8 cellular contexts compared by ENCODE assay signal in the genomic region with DNA sequence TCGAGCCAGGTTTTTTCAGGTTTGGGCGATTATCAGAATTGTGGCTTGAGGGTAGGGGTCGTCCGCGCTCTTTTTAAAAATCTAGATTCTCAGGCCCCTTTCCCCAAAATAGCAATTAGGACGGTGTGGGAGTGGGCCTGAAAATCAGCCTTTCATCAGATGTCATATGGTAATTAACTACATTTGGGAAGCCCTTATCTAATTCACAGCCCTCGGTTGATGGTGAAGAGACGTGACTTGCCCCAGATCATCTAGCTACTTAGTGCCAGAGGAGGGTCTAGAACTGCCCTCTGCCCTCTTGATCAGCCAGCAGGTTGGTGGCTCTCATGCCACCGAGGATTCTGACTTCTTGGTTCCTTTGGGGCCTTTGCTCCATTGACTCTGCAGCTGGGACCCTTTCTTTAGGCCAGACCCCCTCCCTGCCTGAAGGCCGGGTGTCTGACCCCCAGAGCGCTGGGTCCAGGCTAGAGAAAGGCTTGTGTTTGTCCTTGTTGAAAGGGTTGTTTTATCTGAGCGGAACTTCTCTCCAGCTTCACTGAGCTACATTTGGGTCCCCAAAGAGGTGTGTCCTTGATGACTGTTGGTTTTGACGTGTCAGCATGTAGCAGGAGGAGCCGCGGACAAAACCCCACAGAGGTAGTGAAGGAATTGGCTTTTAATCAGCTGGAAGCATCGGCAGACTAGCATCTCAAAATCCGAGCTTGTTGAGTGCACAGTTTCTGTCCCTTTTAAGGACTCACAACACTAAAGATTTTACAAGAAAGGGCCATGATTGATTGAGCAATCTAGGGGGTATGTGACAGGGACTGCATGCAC. TPM values are rescaled to one million over a fixed set of nuclear protein-coding genes. Genes with fewer than 3 reads are reported as not detected.
A peak's percentile ranks its signal among the peaks of the same experiment; 100 is the strongest.
DNase-seq lines count a peak whose midpoint lies in the region; ATAC-seq and TF ChIP-seq lines count a peak whose summit lies in the region.

No MANE protein-coding gene starts in this region.

- H3K27me3 Mint-ChIP-seq in activated naive CD8-positive, alpha-beta T cell treated with anti-CD3 and anti-CD28 coated beads, Interleukin-2, amount 50 U/mL, for 24 hours, result peaks cover 5% of the 10 kb centered on the region

- H3K4me1 Mint-ChIP-seq in activated naive CD8-positive, alpha-beta T cell treated with anti-CD3 and anti-CD28 coated beads, Interleukin-2, amount 50 U/mL, for 24 hours, result peaks cover 54% of the 10 kb centered on the region

- BruUV-seq in Panc1 (replicated peaks; lab: Mats Ljungman, UMichigan), result no TSS peak

- ATAC-seq in GM18499 (IDR thresholded peaks at IDR 0.05; ENCODE audit: insufficient read depth, unreplicated experiment) (peak; percentile 29), HG02678 (IDR thresholded peaks at IDR 0.05; ENCODE audit: unreplicated experiment) (peak; percentile 32), Panc1 (no peak), HG03196 (IDR thresholded peaks at IDR 0.05; ENCODE audit: unreplicated experiment) (no peak)
- ATAC-seq in activated naive CD8-positive, alpha-beta T cell treated with anti-CD3 and anti-CD28 coated beads, Interleukin-2, amount 50 U/mL, for 24 hours, result peak; percentile 35

- no peaks in the 10 kb centered on the region for H3K27me3 ChIP-seq in Panc1 (ENCODE audit: control insufficient read depth, insufficient read depth, low read length)

- H3K27ac ChIP-seq in Panc1 (ENCODE audit: low read length), result peak overlapping the region; percentile 95

- POLR2A ChIA-PET in Panc1 (lab: Charles Lee), result interaction anchor here (0.6 to 0.8 kb wide), 2 partner anchors 16 to 318 kb away, joined by 4 to 7 read pairs; no protein-coding TSS in a partner anchor

- H3K36me3 ChIP-seq in Panc1 (ENCODE audit: control insufficient read depth, insufficient read depth, low read length), result peaks cover 14% of the 10 kb centered on the region

- H3K4me1 ChIP-seq in Panc1 (ENCODE audit: control insufficient read depth, insufficient read depth, low read length), result peaks cover 20% of the 10 kb centered on the region

- no peaks in the 10 kb centered on the region for H3K9me3 ChIP-seq in Panc1 (ENCODE audit: control insufficient read depth, insufficient read depth, low read depth, low read length)

- peak overlapping the region; percentile 98 for H3K27ac Mint-ChIP-seq in activated naive CD8-positive, alpha-beta T cell treated with anti-CD3 and anti-CD28 coated beads, Interleukin-2, amount 50 U/mL, for 24 hours

- DNase-seq in Panc1 (ENCODE audit: low read depth, low spot score), result no peak
- peak; percentile 49 for DNase-seq in activated naive CD8-positive, alpha-beta T cell treated with anti-CD3 and anti-CD28 coated beads, Interleukin-2, amount 50 U/mL, for 24 hours
- peak; percentile 46 for DNase-seq in iris pigment epithelial cell (ENCODE audit: low read depth)
- peak; percentile 64 for DNase-seq in stimulated activated CD4-positive, alpha-beta T cell treated with anti-CD3 and anti-CD28 coated beads, Interleukin-4, amount 100 ng/mL, for 24 hours
- no peak for DNase-seq in occipital lobe (lab: John Stamatoyannopoulos, UW)

- peaks cover 43% of the 10 kb centered on the region for H3K36me3 Mint-ChIP-seq in activated naive CD8-positive, alpha-beta T cell treated with anti-CD3 and anti-CD28 coated beads, Interleukin-2, amount 50 U/mL, for 24 hours (ENCODE audit: low read depth)

- no peaks in the 10 kb centered on the region for H3K9me3 Mint-ChIP-seq in activated naive CD8-positive, alpha-beta T cell treated with anti-CD3 and anti-CD28 coated beads, Interleukin-2, amount 50 U/mL, for 24 hours

- intact Hi-C loops in Panc1 (cut with micrococcal nuclease; ENCODE audit: unreplicated experiment), result no loop called here

- no peak for TF ChIP-seq CTCF in Panc1 (IDR thresholded peaks at IDR 0.05)

- peak overlapping the region; percentile 98 for H3K4me3 Mint-ChIP-seq in activated naive CD8-positive, alpha-beta T cell treated with anti-CD3 and anti-CD28 coated beads, Interleukin-2, amount 50 U/mL, for 24 hours

- H3K4me3 ChIP-seq in Panc1 (ENCODE audit: low read depth in 2 of 2, low read length in 2 of 2), result peak overlapping the region; percentile 95

- CTCF ChIA-PET in Panc1 (lab: Charles Lee), result no interaction called here

- in situ Hi-C loops in Panc1 (cut with HindIII; ENCODE audit: low pct_unique_long_range_greater_than_20kb, low sequenced_read_pairs), result no loop called here

RNA-seq across cellular contexts. Expression of gene AEN, which starts 0.9 kb away (rescaled TPM):
- total RNA-seq in Panc1 (2021; ENCODE audit: unreplicated experiment) (38.7 TPM), occipital lobe (4.2 TPM)
- polyA plus RNA-seq in Panc1 (2012; ENCODE audit: insufficient read length), result 15.9 TPM

RNA-seq across cellular contexts. Expression of gene ISG20, which starts 16.8 kb away (rescaled TPM):
- total RNA-seq in Panc1 (2021; ENCODE audit: unreplicated experiment) (14.9 TPM), occipital lobe (not detected)
- polyA plus RNA-seq in Panc1 (2012; ENCODE audit: insufficient read length), result 14.9 TPM

Comparison
In these comparisons a context has a peak if more than half of its experiments do, and no peak if none do; other contexts are left out.
1. ATAC-seq: peak in GM18499 (single experiment), HG02678 (single experiment) and activated naive CD8-positive, alpha-beta T cell treated with anti-CD3 and anti-CD28 coated beads, Interleukin-2, amount 50 U/mL, for 24 hours (single experiment); none in Panc1 (single experiment) and HG03196 (single experiment).
2. DNase-seq: peak in activated naive CD8-positive, alpha-beta T cell treated with anti-CD3 and anti-CD28 coated beads, Interleukin-2, amount 50 U/mL, for 24 hours (single experiment), iris pigment epithelial cell (single experiment) and stimulated activated CD4-positive, alpha-beta T cell treated with anti-CD3 and anti-CD28 coated beads, Interleukin-4, amount 100 ng/mL, for 24 hours (single experiment); none in Panc1 (single experiment) and occipital lobe (single experiment).
3. RNA of gene ISG20, which starts 16.8 kb away (total RNA-seq): 14.9 TPM in Panc1 (single experiment); not detected in occipital lobe (single experiment); every median in the first group is over 10 times any median in the second.